ENCODE assay signal across 9 cellular contexts in genomic region chrX:21373637-21374162, GRCh38. TPM values are rescaled to one million over a fixed set of nuclear protein-coding genes. Genes with fewer than 3 reads are reported as not detected.
DNase-seq lines count a peak whose midpoint lies in the region; ATAC-seq and TF ChIP-seq lines count a peak whose summit lies in the region.
"Had no signal": no experiment of that assay in that cellular context is flagged by ENCODE, and none has a peak within 500 bp of the region (broad histone marks: within the 10 kb centered on the region; RNA-seq: fewer than 3 reads in every experiment).

No MANE protein-coding gene starts in this region.

- ATAC-seq in GM19467 (IDR thresholded peaks at IDR 0.05; ENCODE audit: unreplicated experiment): peak; percentile 27

- H3K18ac ChIP-seq in trophoblast cell (ENCODE audit: low read length): no peak overlapping the region

- no peak overlapping the region for H3K23ac ChIP-seq in trophoblast cell (ENCODE audit: low read length)

- no peak overlapping the region for H3K14ac ChIP-seq in trophoblast cell (ENCODE audit: low read length)

- DNase-seq in COR-L47 (lab: John Stamatoyannopoulos, UW) (peak; percentile 36), HK-2 (ENCODE audit: unreplicated experiment) (peak; percentile 41), fibroblast of lung (ENCODE audit: low read depth in 2 of 2) (no peak), trophoblast cell (peak; percentile 28 to 53), Ammon's horn (ENCODE audit: low spot score) (no peak), superior temporal gyrus (ENCODE audit: extremely low spot score) (no peak)
- peak; percentile 15 to 27 for DNase-seq in activated CD4-positive, alpha-beta T cell treated with anti-CD3 and anti-CD28 coated beads, Interleukin-2, amount 50 U/mL, for 48 hours

- TF ChIP-seq CTCF in fibroblast of lung (conservative IDR thresholded peaks at IDR 0.05 in 1 of 2, IDR thresholded peaks at IDR 0.05 in 1 of 2; ENCODE audit: low read depth in 1 of 2, low read length in 2 of 2): no peak

- no peak overlapping the region for H4K91ac ChIP-seq in trophoblast cell (ENCODE audit: low read depth, low read length)

- no peaks in the 10 kb centered on the region for H3K27me3 ChIP-seq in fibroblast of lung (ENCODE audit: control insufficient read depth, insufficient read depth, low read length)
- peaks cover 9% of the 10 kb centered on the region for H3K27me3 ChIP-seq in trophoblast cell (ENCODE audit: insufficient read depth, low read length)

- H3K9ac ChIP-seq in fibroblast of lung (ENCODE audit: insufficient read depth, low read length): no peak overlapping the region
- peak overlapping the region; percentile 0 for H3K9ac ChIP-seq in trophoblast cell (ENCODE audit: low read length)

- no peaks in the 10 kb centered on the region for H3K4me1 ChIP-seq in fibroblast of lung (ENCODE audit: control insufficient read depth, extremely low read depth, insufficient read depth, low read length)
- peaks cover 0 to 2% of the 10 kb centered on the region in 2 experiments for H3K4me1 ChIP-seq in trophoblast cell (ENCODE audit: control insufficient read depth in 1 of 2, insufficient read depth in 2 of 2, low read length in 2 of 2)

- no peak overlapping the region for H4K8ac ChIP-seq in trophoblast cell (ENCODE audit: low read depth, low read length)

- no peak overlapping the region for H2BK120ac ChIP-seq in trophoblast cell (ENCODE audit: insufficient read depth, low read length, poor library complexity)

- H3K4ac ChIP-seq in trophoblast cell (ENCODE audit: low read depth, low read length): no peak overlapping the region

- peaks cover 7% of the 10 kb centered on the region for H3K79me1 ChIP-seq in trophoblast cell (ENCODE audit: low read length)

- WGBS in trophoblast cell (ENCODE audit: extremely low coverage, insufficient coverage, insufficient read length): no CpG with 5 or more reads among the region's 50 CpGs

- H3K4me3 ChIP-seq in fibroblast of lung (replicated peaks in 1 of 4; ENCODE audit: control extremely low read depth in 1 of 4, insufficient read depth in 1 of 4, low read depth in 3 of 4, low read length in 4 of 4) (peak overlapping the region; percentile 8 to 60 (median 30)), trophoblast cell (ENCODE audit: low read depth, low read length) (peak overlapping the region; percentile 81)

- no peak overlapping the region for H4K12ac ChIP-seq in trophoblast cell (ENCODE audit: low read depth, low read length)

- H2AFZ ChIP-seq in fibroblast of lung (ENCODE audit: low read length): peak overlapping the region; percentile 30
- H2AFZ ChIP-seq in trophoblast cell (ENCODE audit: insufficient read depth, low read length, poor library complexity): peak overlapping the region; percentile 6

- no peak overlapping the region for H3K27ac ChIP-seq in fibroblast of lung (ENCODE audit: insufficient read depth, low read length)
- no peak overlapping the region for H3K27ac ChIP-seq in trophoblast cell (ENCODE audit: low read depth, low read length)

- H2AK5ac ChIP-seq in trophoblast cell (ENCODE audit: low read length): no peak overlapping the region

- no peak overlapping the region for H2BK12ac ChIP-seq in trophoblast cell (ENCODE audit: low read length)

- no peaks in the 10 kb centered on the region for H3K9me3 ChIP-seq in fibroblast of lung (ENCODE audit: control insufficient read depth, insufficient read depth, low read depth, low read length)
- no peaks in the 10 kb centered on the region for H3K9me3 ChIP-seq in trophoblast cell (ENCODE audit: insufficient read depth, low read depth, low read length)

- H3K36me3 ChIP-seq in fibroblast of lung (ENCODE audit: control insufficient read depth, insufficient read depth, low read length): no peaks in the 10 kb centered on the region
- H3K36me3 ChIP-seq in trophoblast cell (ENCODE audit: control insufficient read depth in 1 of 2, insufficient read depth in 2 of 2, low read length in 2 of 2): no peaks in the 10 kb centered on the region

- no peaks in the 10 kb centered on the region for H3K79me2 ChIP-seq in fibroblast of lung (ENCODE audit: control insufficient read depth, insufficient read depth, low read length)
- no peaks in the 10 kb centered on the region for H3K79me2 ChIP-seq in trophoblast cell (ENCODE audit: control insufficient read depth, insufficient read depth, low read length, poor library complexity)

- peak overlapping the region; percentile 35 for H3K4me2 ChIP-seq in fibroblast of lung (ENCODE audit: extremely low read depth, insufficient read depth, low read length)
- peak overlapping the region; percentile 69 for H3K4me2 ChIP-seq in trophoblast cell (ENCODE audit: low read length)

- no peak overlapping the region for H2BK5ac ChIP-seq in trophoblast cell (ENCODE audit: low read depth, low read length, poor library complexity)

- no peaks in the 10 kb centered on the region for H4K20me1 ChIP-seq in fibroblast of lung (ENCODE audit: control insufficient read depth, extremely low read depth, insufficient read depth, low read length)

RNA-seq across cellular contexts. Expression of gene CNKSR2, which starts 0.5 kb away (rescaled TPM):
- 0.33 and 1.5 TPM in 2 replicates for total RNA-seq in fibroblast of lung
- polyA plus RNA-seq in fibroblast of lung: 0.16 and 0.53 TPM in 2 replicates
- 0.09 and 0.51 TPM in 2 replicates for polyA plus RNA-seq in fibroblast of lung (2012)
- not detected in 2 replicates for polyA minus RNA-seq in fibroblast of lung (ENCODE audit: low replicate concordance)
- 1.6 and 1.7 TPM in 2 replicates for polyA plus RNA-seq in trophoblast cell (2013)
- total RNA-seq: lung microvascular endothelial cell had no signal

Comparison
In these comparisons a context has a peak if more than half of its experiments do, and no peak if none do; other contexts are left out.
1. DNase-seq: peak in COR-L47 (single experiment), HK-2 (single experiment), activated CD4-positive, alpha-beta T cell treated with anti-CD3 and anti-CD28 coated beads, Interleukin-2, amount 50 U/mL, for 48 hours (2 of 2) and trophoblast cell (2 of 2); none in fibroblast of lung (0 of 2), Ammon's horn (single experiment) and superior temporal gyrus (single experiment).